ENCODE assay signal across 1 cellular context in the genomic region with DNA sequence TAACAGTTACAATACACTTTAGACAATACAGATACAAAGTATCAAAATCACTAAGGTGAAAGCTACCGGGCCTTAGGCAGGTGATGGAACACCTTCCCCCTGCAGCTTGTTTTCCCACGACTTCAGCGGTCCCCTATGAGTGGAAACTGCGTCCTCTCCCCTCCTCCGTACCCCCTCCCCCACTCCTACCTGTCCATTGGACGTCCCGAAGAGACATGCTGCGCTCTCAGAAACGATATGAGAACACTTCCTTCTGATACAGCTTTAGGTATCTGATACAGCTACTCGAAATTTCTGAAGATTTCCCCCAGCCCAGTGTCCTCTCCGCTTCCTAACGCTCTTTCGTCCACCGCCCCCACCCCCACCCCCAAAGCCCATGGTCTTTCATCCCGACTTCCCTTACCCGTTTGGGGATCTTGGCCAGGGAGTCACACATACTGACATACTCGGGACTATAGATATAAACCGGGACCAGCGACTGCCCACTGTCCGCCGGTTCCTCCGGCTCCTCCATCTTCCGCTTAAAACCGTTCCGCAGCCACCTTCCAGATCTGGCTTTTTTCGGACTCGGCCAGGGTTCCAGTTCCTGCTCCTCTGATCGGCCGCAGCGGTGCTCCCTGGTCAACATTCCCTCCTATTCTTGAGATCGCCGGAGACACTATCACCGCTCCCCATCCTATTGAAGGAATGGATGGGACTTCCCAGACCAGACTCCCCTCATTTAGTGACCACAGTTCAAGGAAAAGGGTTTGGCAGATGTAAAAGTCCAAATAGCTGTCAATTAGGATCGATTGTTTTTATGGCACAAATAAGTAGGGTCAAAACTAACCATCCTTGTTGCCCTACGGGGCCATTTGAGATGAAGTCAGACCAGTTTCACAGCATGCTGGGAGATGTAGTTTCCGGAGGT.
TF ChIP-seq lines count a peak whose summit lies in the region.

A gene (minus strand): TSS at position 596 of the 910 bp plus-strand sequence. CDS start 82 bp downstream, at position 514.

TF ChIP-seq in K562, 482 proteins besides CTCF, POLR2A, EP300 and RAD21 (continued from another document and continues in another):
- TF ChIP-seq, protein P1, sequence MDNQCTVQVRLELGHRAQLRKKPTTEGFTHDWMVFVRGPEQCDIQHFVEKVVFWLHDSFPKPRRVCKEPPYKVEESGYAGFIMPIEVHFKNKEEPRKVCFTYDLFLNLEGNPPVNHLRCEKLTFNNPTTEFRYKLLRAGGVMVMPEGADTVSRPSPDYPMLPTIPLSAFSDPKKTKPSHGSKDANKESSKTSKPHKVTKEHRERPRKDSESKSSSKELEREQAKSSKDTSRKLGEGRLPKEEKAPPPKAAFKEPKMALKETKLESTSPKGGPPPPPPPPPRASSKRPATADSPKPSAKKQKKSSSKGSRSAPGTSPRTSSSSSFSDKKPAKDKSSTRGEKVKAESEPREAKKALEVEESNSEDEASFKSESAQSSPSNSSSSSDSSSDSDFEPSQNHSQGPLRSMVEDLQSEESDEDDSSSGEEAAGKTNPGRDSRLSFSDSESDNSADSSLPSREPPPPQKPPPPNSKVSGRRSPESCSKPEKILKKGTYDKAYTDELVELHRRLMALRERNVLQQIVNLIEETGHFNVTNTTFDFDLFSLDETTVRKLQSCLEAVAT (IDR thresholded peaks at IDR 0.05), result no peak
- TF ChIP-seq, protein P2, sequence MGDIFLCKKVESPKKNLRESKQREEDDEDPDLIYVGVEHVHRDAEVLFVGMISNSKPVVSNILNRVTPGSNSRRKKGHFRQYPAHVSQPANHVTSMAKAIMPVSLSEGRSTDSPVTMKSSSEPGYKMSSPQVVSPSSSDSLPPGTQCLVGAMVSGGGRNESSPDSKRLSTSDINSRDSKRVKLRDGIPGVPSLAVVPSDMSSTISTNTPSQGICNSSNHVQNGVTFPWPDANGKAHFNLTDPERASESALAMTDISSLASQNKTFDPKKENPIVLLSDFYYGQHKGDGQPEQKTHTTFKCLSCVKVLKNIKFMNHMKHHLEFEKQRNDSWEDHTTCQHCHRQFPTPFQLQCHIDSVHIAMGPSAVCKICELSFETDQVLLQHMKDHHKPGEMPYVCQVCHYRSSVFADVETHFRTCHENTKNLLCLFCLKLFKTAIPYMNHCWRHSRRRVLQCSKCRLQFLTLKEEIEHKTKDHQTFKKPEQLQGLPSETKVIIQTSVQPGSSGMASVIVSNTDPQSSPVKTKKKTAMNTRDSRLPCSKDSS (IDR thresholded peaks at IDR 0.05; ENCODE audit: low read depth, partially characterized antibody), result no peak
- no peak for TF ChIP-seq CBX5 (IDR thresholded peaks at IDR 0.05; ENCODE audit: borderline replicate concordance, low read depth)
- no peak for TF ChIP-seq HIVEP1 (CRISPR knock-in tag; IDR thresholded peaks at IDR 0.05)
- TF ChIP-seq, protein P3, sequence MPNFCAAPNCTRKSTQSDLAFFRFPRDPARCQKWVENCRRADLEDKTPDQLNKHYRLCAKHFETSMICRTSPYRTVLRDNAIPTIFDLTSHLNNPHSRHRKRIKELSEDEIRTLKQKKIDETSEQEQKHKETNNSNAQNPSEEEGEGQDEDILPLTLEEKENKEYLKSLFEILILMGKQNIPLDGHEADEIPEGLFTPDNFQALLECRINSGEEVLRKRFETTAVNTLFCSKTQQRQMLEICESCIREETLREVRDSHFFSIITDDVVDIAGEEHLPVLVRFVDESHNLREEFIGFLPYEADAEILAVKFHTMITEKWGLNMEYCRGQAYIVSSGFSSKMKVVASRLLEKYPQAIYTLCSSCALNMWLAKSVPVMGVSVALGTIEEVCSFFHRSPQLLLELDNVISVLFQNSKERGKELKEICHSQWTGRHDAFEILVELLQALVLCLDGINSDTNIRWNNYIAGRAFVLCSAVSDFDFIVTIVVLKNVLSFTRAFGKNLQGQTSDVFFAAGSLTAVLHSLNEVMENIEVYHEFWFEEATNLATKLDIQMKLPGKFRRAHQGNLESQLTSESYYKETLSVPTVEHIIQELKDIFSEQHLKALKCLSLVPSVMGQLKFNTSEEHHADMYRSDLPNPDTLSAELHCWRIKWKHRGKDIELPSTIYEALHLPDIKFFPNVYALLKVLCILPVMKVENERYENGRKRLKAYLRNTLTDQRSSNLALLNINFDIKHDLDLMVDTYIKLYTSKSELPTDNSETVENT (CRISPR knock-in tag; IDR thresholded peaks at IDR 0.05), result no peak
- TF ChIP-seq NFE2L1 (tag; IDR thresholded peaks at IDR 0.05; ENCODE audit: borderline replicate concordance, low read depth), result no peak
- peak; percentile 69 for TF ChIP-seq EP400 (IDR thresholded peaks at IDR 0.05)
- TF ChIP-seq, protein P4, sequence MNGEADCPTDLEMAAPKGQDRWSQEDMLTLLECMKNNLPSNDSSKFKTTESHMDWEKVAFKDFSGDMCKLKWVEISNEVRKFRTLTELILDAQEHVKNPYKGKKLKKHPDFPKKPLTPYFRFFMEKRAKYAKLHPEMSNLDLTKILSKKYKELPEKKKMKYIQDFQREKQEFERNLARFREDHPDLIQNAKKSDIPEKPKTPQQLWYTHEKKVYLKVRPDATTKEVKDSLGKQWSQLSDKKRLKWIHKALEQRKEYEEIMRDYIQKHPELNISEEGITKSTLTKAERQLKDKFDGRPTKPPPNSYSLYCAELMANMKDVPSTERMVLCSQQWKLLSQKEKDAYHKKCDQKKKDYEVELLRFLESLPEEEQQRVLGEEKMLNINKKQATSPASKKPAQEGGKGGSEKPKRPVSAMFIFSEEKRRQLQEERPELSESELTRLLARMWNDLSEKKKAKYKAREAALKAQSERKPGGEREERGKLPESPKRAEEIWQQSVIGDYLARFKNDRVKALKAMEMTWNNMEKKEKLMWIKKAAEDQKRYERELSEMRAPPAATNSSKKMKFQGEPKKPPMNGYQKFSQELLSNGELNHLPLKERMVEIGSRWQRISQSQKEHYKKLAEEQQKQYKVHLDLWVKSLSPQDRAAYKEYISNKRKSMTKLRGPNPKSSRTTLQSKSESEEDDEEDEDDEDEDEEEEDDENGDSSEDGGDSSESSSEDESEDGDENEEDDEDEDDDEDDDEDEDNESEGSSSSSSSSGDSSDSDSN (IDR thresholded peaks at IDR 0.05; ENCODE audit: borderline replicate concordance in 1 of 2, low read depth in 2 of 2, low read length in 2 of 2), result 0 out of 4 replicates have a peak, but pooled peaks of 1 of the 2 experiments have one; percentile 62
- no peak for TF ChIP-seq TAL1 (IDR thresholded peaks at IDR 0.05)
- TF ChIP-seq GTF2F1 (IDR thresholded peaks at IDR 0.05; ENCODE audit: low read depth, low read length), result no peak
- TF ChIP-seq, protein P5, sequence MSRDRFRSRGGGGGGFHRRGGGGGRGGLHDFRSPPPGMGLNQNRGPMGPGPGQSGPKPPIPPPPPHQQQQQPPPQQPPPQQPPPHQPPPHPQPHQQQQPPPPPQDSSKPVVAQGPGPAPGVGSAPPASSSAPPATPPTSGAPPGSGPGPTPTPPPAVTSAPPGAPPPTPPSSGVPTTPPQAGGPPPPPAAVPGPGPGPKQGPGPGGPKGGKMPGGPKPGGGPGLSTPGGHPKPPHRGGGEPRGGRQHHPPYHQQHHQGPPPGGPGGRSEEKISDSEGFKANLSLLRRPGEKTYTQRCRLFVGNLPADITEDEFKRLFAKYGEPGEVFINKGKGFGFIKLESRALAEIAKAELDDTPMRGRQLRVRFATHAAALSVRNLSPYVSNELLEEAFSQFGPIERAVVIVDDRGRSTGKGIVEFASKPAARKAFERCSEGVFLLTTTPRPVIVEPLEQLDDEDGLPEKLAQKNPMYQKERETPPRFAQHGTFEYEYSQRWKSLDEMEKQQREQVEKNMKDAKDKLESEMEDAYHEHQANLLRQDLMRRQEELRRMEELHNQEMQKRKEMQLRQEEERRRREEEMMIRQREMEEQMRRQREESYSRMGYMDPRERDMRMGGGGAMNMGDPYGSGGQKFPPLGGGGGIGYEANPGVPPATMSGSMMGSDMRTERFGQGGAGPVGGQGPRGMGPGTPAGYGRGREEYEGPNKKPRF (IDR thresholded peaks at IDR 0.05; ENCODE audit: low read depth, low read length), result no peak
- TF ChIP-seq ARID2 (IDR thresholded peaks at IDR 0.05), result no peak
- TF ChIP-seq HEY1 (CRISPR knock-in tag; IDR thresholded peaks at IDR 0.05; ENCODE audit: borderline replicate concordance), result no peak
- no peak for TF ChIP-seq POLR2AphosphoS2 (IDR thresholded peaks at IDR 0.05; ENCODE audit: low read length)
- TF ChIP-seq ZNF12 (CRISPR knock-in tag; IDR thresholded peaks at IDR 0.05), result no peak
- no peak for TF ChIP-seq SP1 (CRISPR knock-in tag; IDR thresholded peaks at IDR 0.05)
- no peak for TF ChIP-seq KAT2B (IDR thresholded peaks at IDR 0.05; ENCODE audit: low read depth, low read length)
- TF ChIP-seq GABPB2 (CRISPR knock-in tag; conservative IDR thresholded peaks at IDR 0.05), result no peak
- no peak for TF ChIP-seq SMC3 (conservative IDR thresholded peaks at IDR 0.05; ENCODE audit: insufficient read depth, low read depth, low read length)
- TF ChIP-seq MXI1 (IDR thresholded peaks at IDR 0.05; ENCODE audit: low read depth, low read length), result no peak
- TF ChIP-seq, protein P6, sequence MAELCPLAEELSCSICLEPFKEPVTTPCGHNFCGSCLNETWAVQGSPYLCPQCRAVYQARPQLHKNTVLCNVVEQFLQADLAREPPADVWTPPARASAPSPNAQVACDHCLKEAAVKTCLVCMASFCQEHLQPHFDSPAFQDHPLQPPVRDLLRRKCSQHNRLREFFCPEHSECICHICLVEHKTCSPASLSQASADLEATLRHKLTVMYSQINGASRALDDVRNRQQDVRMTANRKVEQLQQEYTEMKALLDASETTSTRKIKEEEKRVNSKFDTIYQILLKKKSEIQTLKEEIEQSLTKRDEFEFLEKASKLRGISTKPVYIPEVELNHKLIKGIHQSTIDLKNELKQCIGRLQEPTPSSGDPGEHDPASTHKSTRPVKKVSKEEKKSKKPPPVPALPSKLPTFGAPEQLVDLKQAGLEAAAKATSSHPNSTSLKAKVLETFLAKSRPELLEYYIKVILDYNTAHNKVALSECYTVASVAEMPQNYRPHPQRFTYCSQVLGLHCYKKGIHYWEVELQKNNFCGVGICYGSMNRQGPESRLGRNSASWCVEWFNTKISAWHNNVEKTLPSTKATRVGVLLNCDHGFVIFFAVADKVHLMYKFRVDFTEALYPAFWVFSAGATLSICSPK (IDR thresholded peaks at IDR 0.05; ENCODE audit: borderline replicate concordance), result no peak
- no peak for TF ChIP-seq CREBBP (IDR thresholded peaks at IDR 0.05; ENCODE audit: low read depth, low read length)
- TF ChIP-seq HDAC1 (IDR thresholded peaks at IDR 0.05), result 0 out of 4 replicates have a peak, but pooled peaks of 1 of the 2 experiments have one; percentile 55
- no peak for TF ChIP-seq IFI16 (CRISPR knock-in tag; IDR thresholded peaks at IDR 0.05)
- TF ChIP-seq C11orf30 (IDR thresholded peaks at IDR 0.05; ENCODE audit: low read depth), result peak; percentile 68
- peak; percentile 36 for TF ChIP-seq DACH1 (IDR thresholded peaks at IDR 0.05; ENCODE audit: partially characterized antibody)
- TF ChIP-seq ZNF77 (CRISPR knock-in tag; IDR thresholded peaks at IDR 0.05), result no peak
- no peak for TF ChIP-seq RNF2 (IDR thresholded peaks at IDR 0.05)
- no peak; the same call in 1 of the 2 replicates for TF ChIP-seq XRCC5 (IDR thresholded peaks at IDR 0.05; ENCODE audit: low read depth, low read length)
- TF ChIP-seq PML (IDR thresholded peaks at IDR 0.05; ENCODE audit: low read length), result no peak
- TF ChIP-seq, protein P7, sequence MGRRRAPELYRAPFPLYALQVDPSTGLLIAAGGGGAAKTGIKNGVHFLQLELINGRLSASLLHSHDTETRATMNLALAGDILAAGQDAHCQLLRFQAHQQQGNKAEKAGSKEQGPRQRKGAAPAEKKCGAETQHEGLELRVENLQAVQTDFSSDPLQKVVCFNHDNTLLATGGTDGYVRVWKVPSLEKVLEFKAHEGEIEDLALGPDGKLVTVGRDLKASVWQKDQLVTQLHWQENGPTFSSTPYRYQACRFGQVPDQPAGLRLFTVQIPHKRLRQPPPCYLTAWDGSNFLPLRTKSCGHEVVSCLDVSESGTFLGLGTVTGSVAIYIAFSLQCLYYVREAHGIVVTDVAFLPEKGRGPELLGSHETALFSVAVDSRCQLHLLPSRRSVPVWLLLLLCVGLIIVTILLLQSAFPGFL (CRISPR knock-in tag; IDR thresholded peaks at IDR 0.05), result no peak
- TF ChIP-seq RBM14 (IDR thresholded peaks at IDR 0.05; ENCODE audit: borderline replicate concordance, insufficient read depth, low read depth, low read length), result no peak
- no peak for TF ChIP-seq FIP1L1 (IDR thresholded peaks at IDR 0.05; ENCODE audit: low read depth, low read length, poor library complexity, severe bottlenecking)
- TF ChIP-seq SREBF1 (IDR thresholded peaks at IDR 0.05; ENCODE audit: borderline replicate concordance, low read depth, low read length), result no peak
- TF ChIP-seq TEAD2 (tag; IDR thresholded peaks at IDR 0.05), result no peak
- TF ChIP-seq, protein P8, sequence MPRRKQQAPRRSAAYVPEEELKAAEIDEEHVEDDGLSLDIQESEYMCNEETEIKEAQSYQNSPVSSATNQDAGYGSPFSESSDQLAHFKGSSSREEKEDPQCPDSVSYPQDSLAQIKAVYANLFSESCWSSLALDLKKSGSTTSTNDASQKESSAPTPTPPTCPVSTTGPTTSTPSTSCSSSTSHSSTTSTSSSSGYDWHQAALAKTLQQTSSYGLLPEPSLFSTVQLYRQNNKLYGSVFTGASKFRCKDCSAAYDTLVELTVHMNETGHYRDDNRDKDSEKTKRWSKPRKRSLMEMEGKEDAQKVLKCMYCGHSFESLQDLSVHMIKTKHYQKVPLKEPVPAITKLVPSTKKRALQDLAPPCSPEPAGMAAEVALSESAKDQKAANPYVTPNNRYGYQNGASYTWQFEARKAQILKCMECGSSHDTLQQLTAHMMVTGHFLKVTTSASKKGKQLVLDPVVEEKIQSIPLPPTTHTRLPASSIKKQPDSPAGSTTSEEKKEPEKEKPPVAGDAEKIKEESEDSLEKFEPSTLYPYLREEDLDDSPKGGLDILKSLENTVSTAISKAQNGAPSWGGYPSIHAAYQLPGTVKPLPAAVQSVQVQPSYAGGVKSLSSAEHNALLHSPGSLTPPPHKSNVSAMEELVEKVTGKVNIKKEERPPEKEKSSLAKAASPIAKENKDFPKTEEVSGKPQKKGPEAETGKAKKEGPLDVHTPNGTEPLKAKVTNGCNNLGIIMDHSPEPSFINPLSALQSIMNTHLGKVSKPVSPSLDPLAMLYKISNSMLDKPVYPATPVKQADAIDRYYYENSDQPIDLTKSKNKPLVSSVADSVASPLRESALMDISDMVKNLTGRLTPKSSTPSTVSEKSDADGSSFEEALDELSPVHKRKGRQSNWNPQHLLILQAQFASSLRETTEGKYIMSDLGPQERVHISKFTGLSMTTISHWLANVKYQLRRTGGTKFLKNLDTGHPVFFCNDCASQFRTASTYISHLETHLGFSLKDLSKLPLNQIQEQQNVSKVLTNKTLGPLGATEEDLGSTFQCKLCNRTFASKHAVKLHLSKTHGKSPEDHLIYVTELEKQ (CRISPR knock-in tag; IDR thresholded peaks at IDR 0.05), result no peak
- TF ChIP-seq FOXJ2 (tag; IDR thresholded peaks at IDR 0.05), result no peak
- TF ChIP-seq TCFL5 (CRISPR knock-in tag; conservative IDR thresholded peaks at IDR 0.05), result no peak
- TF ChIP-seq, protein P9, sequence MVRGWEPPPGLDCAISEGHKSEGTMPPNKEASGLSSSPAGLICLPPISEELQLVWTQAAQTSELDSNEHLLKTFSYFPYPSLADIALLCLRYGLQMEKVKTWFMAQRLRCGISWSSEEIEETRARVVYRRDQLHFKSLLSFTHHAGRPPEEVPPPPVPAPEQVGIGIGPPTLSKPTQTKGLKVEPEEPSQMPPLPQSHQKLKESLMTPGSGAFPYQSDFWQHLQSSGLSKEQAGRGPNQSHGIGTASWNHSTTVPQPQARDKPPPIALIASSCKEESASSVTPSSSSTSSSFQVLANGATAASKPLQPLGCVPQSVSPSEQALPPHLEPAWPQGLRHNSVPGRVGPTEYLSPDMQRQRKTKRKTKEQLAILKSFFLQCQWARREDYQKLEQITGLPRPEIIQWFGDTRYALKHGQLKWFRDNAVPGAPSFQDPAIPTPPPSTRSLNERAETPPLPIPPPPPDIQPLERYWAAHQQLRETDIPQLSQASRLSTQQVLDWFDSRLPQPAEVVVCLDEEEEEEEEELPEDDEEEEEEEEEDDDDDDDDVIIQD (CRISPR knock-in tag; IDR thresholded peaks at IDR 0.05), result no peak
- no peak for TF ChIP-seq OTX1 (CRISPR knock-in tag; IDR thresholded peaks at IDR 0.05)
- TF ChIP-seq GTF2A2 (tag; IDR thresholded peaks at IDR 0.05), result no peak
- no peak for TF ChIP-seq MAFG (tag; conservative IDR thresholded peaks at IDR 0.05)
- no peak for TF ChIP-seq RFX7 (CRISPR knock-in tag; IDR thresholded peaks at IDR 0.05)
